ENCODE assay signal across 1 cellular context in genomic region chr7:87110778-87111177, GRCh38.
TF ChIP-seq lines count a peak whose summit lies in the region.

No MANE protein-coding gene starts in this region.

TF ChIP-seq in HepG2, 621 proteins besides CTCF, POLR2A, EP300 and RAD21 (continued from another document):
- TF ChIP-seq LRRFIP1 (CRISPR knock-in tag; conservative IDR thresholded peaks at IDR 0.05) = no peak
- no peak for TF ChIP-seq MAFG (CRISPR knock-in tag; IDR thresholded peaks at IDR 0.05)
- TF ChIP-seq FOXP1 (IDR thresholded peaks at IDR 0.05) = no peak
- TF ChIP-seq FOXP1 (CRISPR knock-in tag; IDR thresholded peaks at IDR 0.05) = peak; percentile 19; the same call in 1 of the 2 replicates
- no peak for TF ChIP-seq FOXA1 (IDR thresholded peaks at IDR 0.05)
- peak; percentile 47 for TF ChIP-seq FOXA1 (CRISPR knock-in tag; IDR thresholded peaks at IDR 0.05)
- no peak for TF ChIP-seq ZNF577 (CRISPR knock-in tag; IDR thresholded peaks at IDR 0.05; ENCODE audit: borderline replicate concordance, low read depth)
- 0 out of 4 replicates have a peak, but pooled peaks have one; percentile 20 to 21 for TF ChIP-seq MAFK (conservative IDR thresholded peaks at IDR 0.05 in 1 of 2, IDR thresholded peaks at IDR 0.05 in 1 of 2; ENCODE audit: low read length in 2 of 2)
- no peak for TF ChIP-seq ZBTB3 (CRISPR knock-in tag; IDR thresholded peaks at IDR 0.05; ENCODE audit: borderline replicate concordance, low read depth)
- no peak for TF ChIP-seq SNAPC5 (CRISPR knock-in tag; IDR thresholded peaks at IDR 0.05; ENCODE audit: borderline replicate concordance)
- no peak for TF ChIP-seq HMG20A (CRISPR knock-in tag; IDR thresholded peaks at IDR 0.05; ENCODE audit: borderline replicate concordance)
- no peak for TF ChIP-seq ZSCAN25 (CRISPR knock-in tag; IDR thresholded peaks at IDR 0.05)
- TF ChIP-seq ARID5B (CRISPR knock-in tag; IDR thresholded peaks at IDR 0.05) = peak; percentile 53
- peak; percentile 91 for TF ChIP-seq FOSL2 (CRISPR knock-in tag; IDR thresholded peaks at IDR 0.05)
- 0 out of 2 replicates have a peak, but pooled peaks have one; percentile 18 for TF ChIP-seq ATF7 (IDR thresholded peaks at IDR 0.05)
- no peak for TF ChIP-seq ATF7 (CRISPR knock-in tag; IDR thresholded peaks at IDR 0.05)
- TF ChIP-seq POLR2AphosphoS2 (IDR thresholded peaks at IDR 0.05; ENCODE audit: low read depth, low read length) = no peak
- TF ChIP-seq ATF3 (CRISPR knock-in tag; IDR thresholded peaks at IDR 0.05) = peak; percentile 55; the same call in 1 of the 2 replicates
